Comparison of ENCODE assay signal across 12 cellular contexts in genomic region chr18:34773961-34774754, GRCh38.
DNase-seq lines count a peak whose midpoint lies in the region; ATAC-seq and TF ChIP-seq lines count a peak whose summit lies in the region.
"Had no signal": no experiment of that assay in that cellular context is flagged by ENCODE, and none has a peak within 500 bp of the region (broad histone marks: within the 10 kb centered on the region; RNA-seq: fewer than 3 reads in every experiment).

No MANE protein-coding gene starts in this region.

- DNase-seq in Daoy (ENCODE audit: low read depth) = peak; percentile 57
- DNase-seq in PC-3 = peak; percentile 33
- peak; percentile 47 for DNase-seq in fibroblast of pulmonary artery (ENCODE audit: low read depth)
- DNase-seq in 8988T = no peak
- no peak for DNase-seq in stimulated activated CD4-positive, alpha-beta T cell treated with anti-CD3 and anti-CD28 coated beads, Interleukin-4, amount 100 ng/mL, for 24 hours
- no peak for DNase-seq in NCI-H526 treated with DMSO at 0.1 percent for 48 hours (lab: John Stamatoyannopoulos, UW)
- no peak for DNase-seq in dedifferentiated amniotic fluid mesenchymal stem cell (ENCODE audit: extremely low spot score)
- DNase-seq: activated gamma-delta T cell treated with Interleukin-2 at 50 U/mL for 16 hours, naive B cell, testis had no signal

- CTCF ChIA-PET in PC-3 (lab: Charles Lee) = no interaction called here

- intact Hi-C loops in PC-3 (cut with micrococcal nuclease) = no loop called here

- H3K9ac ChIP-seq in PC-3 (ENCODE audit: low read length) (no peak overlapping the region), parathyroid adenoma (no peak overlapping the region)

- H3K9me2 ChIP-seq in PC-3 (replicated peaks; ENCODE audit: low read length) = no peaks in the 10 kb centered on the region

- H3K9me3 ChIP-seq in PC-3 (ENCODE audit: low read length) (no peaks in the 10 kb centered on the region), parathyroid adenoma (ENCODE audit: control insufficient read depth, low read length) (no peaks in the 10 kb centered on the region)
- H3K9me3 ChIP-seq: testis had no signal

- no peaks in the 10 kb centered on the region for H3F3A ChIP-seq in PC-3 (ENCODE audit: low read length, unreplicated experiment)

- H3K36me3 ChIP-seq in PC-3 (ENCODE audit: low read depth, low read length) (no peaks in the 10 kb centered on the region), parathyroid adenoma (ENCODE audit: control insufficient read depth, insufficient read depth, low read length) (no peaks in the 10 kb centered on the region)

- no peak overlapping the region for H3K4me3 ChIP-seq in PC-3 (ENCODE audit: low read length)
- no peak overlapping the region for H3K4me3 ChIP-seq in fibroblast of pulmonary artery (replicated peaks; ENCODE audit: low read depth, low read length)
- H3K4me3 ChIP-seq in parathyroid adenoma (ENCODE audit: low read depth, low read length) = no peak overlapping the region
- H3K4me3 ChIP-seq: PC-9, testis had no signal

- POLR2A ChIA-PET in PC-3 (lab: Charles Lee; ENCODE audit: unreplicated experiment) = no interaction called here

- no peak; the same call in 1 of the 2 replicates for ATAC-seq in PC-3

- no peak overlapping the region for H2AFZ ChIP-seq in PC-3 (ENCODE audit: low read length)
- no peak overlapping the region for H2AFZ ChIP-seq in parathyroid adenoma
- H2AFZ ChIP-seq: PC-9 had no signal

- H3K27ac ChIP-seq in PC-3 (ENCODE audit: low read length) (no peak overlapping the region; the same call in 1 of the 2 replicates), parathyroid adenoma (no peak overlapping the region)
- H3K27ac ChIP-seq: PC-9, testis had no signal

- no TSS peak for BruUV-seq in PC-3 (replicated peaks; lab: Mats Ljungman, UMichigan)

- TF ChIP-seq CTCF in PC-3 (conservative IDR thresholded peaks at IDR 0.05; ENCODE audit: low read depth, low read length) (no peak), fibroblast of pulmonary artery (IDR thresholded peaks at IDR 0.05; ENCODE audit: low read length, missing control alignments) (no peak), parathyroid adenoma (IDR thresholded peaks at IDR 0.05) (no peak)

- H3K4me1 ChIP-seq in PC-3 (ENCODE audit: insufficient read depth, low read length) (peaks cover 19% of the 10 kb centered on the region; the same call in 1 of the 2 replicates), parathyroid adenoma (no peaks in the 10 kb centered on the region)
- H3K4me1 ChIP-seq: testis had no signal

- H3K79me2 ChIP-seq in PC-3 (ENCODE audit: low read length) (no peaks in the 10 kb centered on the region), parathyroid adenoma (no peaks in the 10 kb centered on the region)

- H3K4me2 ChIP-seq in PC-3 (ENCODE audit: low read length) (no peak overlapping the region), parathyroid adenoma (ENCODE audit: low read length) (peak overlapping the region; percentile 28)
- H3K4me2 ChIP-seq: PC-9 had no signal

- H4K20me1 ChIP-seq in PC-3 (ENCODE audit: low read length) = no peaks in the 10 kb centered on the region

- H3K27me3 ChIP-seq in PC-3 (ENCODE audit: low read length) (no peaks in the 10 kb centered on the region), parathyroid adenoma (ENCODE audit: control insufficient read depth, insufficient read depth, low read length) (no peaks in the 10 kb centered on the region)
- H3K27me3 ChIP-seq: testis had no signal

Comparison
In these comparisons a context has a peak if more than half of its experiments do, and no peak if none do; other contexts are left out.
1. DNase-seq: peak in Daoy (single experiment), PC-3 (single experiment) and fibroblast of pulmonary artery (single experiment); none in 8988T (single experiment), stimulated activated CD4-positive, alpha-beta T cell treated with anti-CD3 and anti-CD28 coated beads, Interleukin-4, amount 100 ng/mL, for 24 hours (single experiment), NCI-H526 treated with DMSO at 0.1 percent for 48 hours (single experiment) and dedifferentiated amniotic fluid mesenchymal stem cell (single experiment).